Comparison of ENCODE assay signal across 23 cellular contexts in the genomic region with DNA sequence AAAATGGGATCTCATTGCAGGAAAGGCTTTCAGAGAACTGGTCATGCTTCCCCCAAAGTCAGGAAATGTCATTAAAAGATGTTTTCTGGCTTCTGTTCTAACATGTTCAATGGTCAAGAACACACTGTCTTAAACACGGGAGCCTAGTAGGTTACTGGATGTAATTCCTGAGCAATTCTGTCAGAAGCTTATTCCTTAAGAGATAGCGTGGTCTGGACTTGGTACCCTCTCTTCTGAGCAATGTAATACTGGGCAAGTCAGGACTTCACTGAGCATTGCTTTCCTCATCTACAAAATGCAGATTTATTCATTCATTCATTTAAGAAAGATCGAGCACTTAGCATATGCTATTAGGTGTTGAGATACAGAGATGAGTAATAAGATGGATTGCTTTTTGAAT.
"Had no signal": no experiment of that assay in that cellular context is flagged by ENCODE, and none has a peak within 500 bp of the region (broad histone marks: within the 10 kb centered on the region; RNA-seq: fewer than 3 reads in every experiment).

No MANE protein-coding gene starts in this region.

- H3K9me3 ChIP-seq: breast epithelium, heart left ventricle, ovary, stomach, tibial artery had no signal

- H3K4me1 ChIP-seq: breast epithelium, tibial artery had no signal

- DNase-seq: activated CD4-positive, alpha-beta memory T cell treated with anti-CD3 and anti-CD28 coated beads for 36 hours; activated CD4-positive, alpha-beta T cell treated with anti-CD3 and anti-CD28 coated beads, Interleukin-2, amount 10 ng/mL, durations not matched to agents 24 days and 14 days; activated CD4-positive, CD25-positive, alpha-beta regulatory T cell treated with anti-CD3 and anti-CD28 coated beads, Interleukin-2, amount 50 U/mL, for 72 hours; activated CD8-positive, alpha-beta memory T cell treated with anti-CD3 and anti-CD28 coated beads, Interleukin-2, amount 50 U/mL, for 48 hours; activated gamma-delta T cell; activated naive CD4-positive, alpha-beta T cell treated with anti-CD3 and anti-CD28 coated beads, Interleukin-2, amount 50 U/mL, for 16 hours; activated T-cell treated with anti-CD3 and anti-CD28 coated beads, Interleukin-2, amount 50 U/mL, for 24 hours; amygdala; heart left ventricle; left ventricle myocardium superior; naive B cell; ovary; retina; stimulated activated CD4-positive, alpha-beta T cell treated with anti-CD3 and anti-CD28 coated beads, Interleukin-1b, Interleukin-23, amount 100 ng/mL, for 48 hours; stimulated activated CD4-positive, alpha-beta T cell treated with anti-CD3 and anti-CD28 coated beads, Interleukin-4, amount 100 ng/mL, for 4 hours; stimulated activated naive B cell treated with anti-CD40 and anti-IgM and Interleukin-4, amounts not matched to agents 10 μg/mL and 1 μg/mL and 100 μg/mL, for 72 hours; stomach; T-helper 2 cell; tibial artery had no signal

- ATAC-seq: heart left ventricle; left ventricle myocardium superior; sciatic nerve; stimulated activated naive B cell treated with anti-CD40 and anti-IgM and Interleukin-4, amounts not matched to agents 10 μg/mL and 1 μg/mL and 100 μg/mL, for 72 hours had no signal

- H3K4me3 ChIP-seq: breast epithelium, heart left ventricle, ovary, skin epidermis, stomach, tibial artery had no signal

- FAIRE-seq: endometrium had no signal

- H3K27me3 ChIP-seq: breast epithelium, heart left ventricle, ovary, stomach, tibial artery had no signal

- H3K27ac ChIP-seq: breast epithelium, heart left ventricle, ovary, skin epidermis, stomach, tibial artery had no signal

- H3K36me3 ChIP-seq: breast epithelium, heart left ventricle, ovary, stomach had no signal
